15 cellular contexts compared by ENCODE assay signal in genomic region chr9:123261006-123261677, GRCh38.
"Had no signal": no experiment of that assay in that cellular context is flagged by ENCODE, and none has a peak within 500 bp of the region (broad histone marks: within the 10 kb centered on the region; RNA-seq: fewer than 3 reads in every experiment).

No MANE protein-coding gene starts in this region.

- H3K36me3 ChIP-seq: suprapubic skin had no signal

- H3K9me3 ChIP-seq: suprapubic skin had no signal

- H3K27me3 ChIP-seq: dorsolateral prefrontal cortex, suprapubic skin had no signal

- DNase-seq: activated CD4-positive, alpha-beta T cell treated with anti-CD3 and anti-CD28 coated beads, Interleukin-2, amount 50 U/mL, for 4 hours; activated CD4-positive, CD25-positive, alpha-beta regulatory T cell treated with anti-CD3 and anti-CD28 coated beads, Interleukin-2, amount 50 U/mL, for 72 hours; activated naive CD4-positive, alpha-beta T cell treated with anti-CD3 and anti-CD28 coated beads, Interleukin-2, amount 10 ng/mL, durations not matched to agents 7 days and 5 days; dorsolateral prefrontal cortex; endodermal cell; head of caudate nucleus; immature natural killer cell; nephron progenitor cell; occipital lobe; stimulated activated CD4-positive, alpha-beta T cell treated with anti-CD3 and anti-CD28 coated beads, Interleukin-15, amount 100 ng/mL, for 24 hours; stimulated activated CD4-positive, alpha-beta T cell treated with anti-CD3 and anti-CD28 coated beads, Interleukin-4, amount 100 ng/mL, for 24 hours; T1000 had no signal

- H3K27ac ChIP-seq: dorsolateral prefrontal cortex, suprapubic skin had no signal

- FAIRE-seq: astrocyte, frontal cortex had no signal

- H3K4me1 ChIP-seq: suprapubic skin had no signal

- H3K4me3 ChIP-seq: dorsolateral prefrontal cortex, suprapubic skin had no signal
